8 cellular contexts compared by ENCODE assay signal in the genomic region with DNA sequence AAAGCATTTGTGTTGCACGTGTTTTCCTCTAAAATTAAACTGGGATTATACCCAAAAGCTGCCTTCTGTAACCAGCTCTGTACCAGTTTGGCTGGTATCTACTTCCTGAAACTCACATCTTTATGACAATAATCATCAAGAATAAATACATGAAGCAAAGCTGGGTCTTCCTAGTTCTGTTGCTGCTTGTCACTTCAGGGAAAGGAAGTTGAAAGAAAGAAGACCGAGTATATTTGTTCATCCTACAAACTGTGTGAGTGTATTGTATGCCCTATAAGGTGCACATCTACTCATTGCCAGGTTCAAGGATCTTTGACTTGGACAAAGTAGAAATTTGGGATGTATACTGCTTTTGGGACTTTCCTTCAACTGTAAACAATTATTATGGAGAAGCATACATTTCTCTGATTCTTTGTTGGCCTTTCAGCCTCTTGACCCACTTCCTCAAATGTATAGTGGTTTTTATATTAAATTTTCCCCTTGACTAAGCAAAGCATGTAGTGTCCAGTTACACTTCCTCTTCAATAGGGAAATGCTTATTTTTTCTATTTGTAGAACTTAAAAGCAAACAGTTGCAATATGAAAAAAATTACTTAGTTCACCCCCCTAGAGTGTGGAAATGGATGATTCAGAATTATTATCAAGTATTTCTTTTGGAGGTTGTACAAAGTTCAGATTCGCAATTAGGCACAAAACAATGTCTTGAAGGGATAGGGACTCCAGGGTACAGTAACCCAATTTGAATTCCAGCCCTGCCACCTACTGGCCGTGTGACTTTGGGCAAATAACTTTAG. TPM values are rescaled to one million over a fixed set of nuclear protein-coding genes. Genes with fewer than 3 reads are reported as not detected.
DNase-seq lines count a peak whose midpoint lies in the region; ATAC-seq and TF ChIP-seq lines count a peak whose summit lies in the region.

No MANE protein-coding gene starts in this region.

- CTCF ChIA-PET in Calu3 (lab: Charles Lee) (interaction anchor here (0.7 to 1.3 kb wide), 4 partner anchors 9 to 71 kb away, joined by 3 to 5 read pairs (median 3); no protein-coding TSS in a partner anchor), HEK293T (lab: Yijun Ruan, JAX) (interaction anchor here (1.1 kb wide), 1 partner anchor 13 kb away, joined by 3 read pairs; no protein-coding TSS in a partner anchor)

- peaks cover 2% of the 10 kb centered on the region for H3K9me3 Mint-ChIP-seq in Calu3 (ENCODE audit: low read depth, unreplicated experiment)
- H3K9me3 Mint-ChIP-seq in activated T-helper 1 cell treated with anti-CD3 and anti-CD28 coated beads, Interleukin-12 subunit alpha, Interleukin-12 subunit beta, Interleukin-2, Interleukin-4 antibody, amounts not matched to agents 30 ng/mL and 10 ng/mL and 1 ng/mL, durations not matched to agents 14 hours and 24 hours and 36 hours, result peaks cover 6% of the 10 kb centered on the region

- peaks cover 15% of the 10 kb centered on the region for H3K4me1 Mint-ChIP-seq in Calu3 (ENCODE audit: low read depth, unreplicated experiment)
- peaks cover 5% of the 10 kb centered on the region for H3K4me1 Mint-ChIP-seq in activated T-helper 1 cell treated with anti-CD3 and anti-CD28 coated beads, Interleukin-12 subunit alpha, Interleukin-12 subunit beta, Interleukin-2, Interleukin-4 antibody, amounts not matched to agents 30 ng/mL and 10 ng/mL and 1 ng/mL, durations not matched to agents 14 hours and 24 hours and 36 hours (ENCODE audit: low read depth)

- POLR2A ChIA-PET in HEK293T (lab: Yijun Ruan, JAX), result no interaction called here

- H3K27ac Mint-ChIP-seq in Calu3 (ENCODE audit: unreplicated experiment), result peak overlapping the region; percentile 23
- no peak overlapping the region for H3K27ac Mint-ChIP-seq in activated T-helper 1 cell treated with anti-CD3 and anti-CD28 coated beads, Interleukin-12 subunit alpha, Interleukin-12 subunit beta, Interleukin-2, Interleukin-4 antibody, amounts not matched to agents 30 ng/mL and 10 ng/mL and 1 ng/mL, durations not matched to agents 14 hours and 24 hours and 36 hours

- intact Hi-C loops in Calu3 (cut with micrococcal nuclease; ENCODE audit: unreplicated experiment), result loop anchor here (2.0 kb wide), 1 partner anchor 175 kb away; no protein-coding TSS in a partner anchor
- intact Hi-C loops in activated T-helper 1 cell treated with anti-CD3 and anti-CD28 coated beads, Interleukin-12 subunit alpha, Interleukin-12 subunit beta, Interleukin-2, Interleukin-4 antibody, amounts not matched to agents 30 ng/mL and 10 ng/mL and 1 ng/mL, durations not matched to agents 14 hours and 24 hours and 36 hours (cut with micrococcal nuclease), result loop anchor here (1.0 kb wide), 2 partner anchors 71 to 174 kb away; no protein-coding TSS in a partner anchor

- H3K27me3 Mint-ChIP-seq in Calu3 (ENCODE audit: unreplicated experiment), result no peaks in the 10 kb centered on the region
- peaks cover 35% of the 10 kb centered on the region for H3K27me3 Mint-ChIP-seq in activated T-helper 1 cell treated with anti-CD3 and anti-CD28 coated beads, Interleukin-12 subunit alpha, Interleukin-12 subunit beta, Interleukin-2, Interleukin-4 antibody, amounts not matched to agents 30 ng/mL and 10 ng/mL and 1 ng/mL, durations not matched to agents 14 hours and 24 hours and 36 hours (ENCODE audit: insufficient read depth)

- DNase-seq in Calu3 (peak; percentile 63), HEK293T (ENCODE audit: extremely low spot score) (peak; percentile 42), NOMO-1 treated with DMSO at 0.1 percent for 48 hours (lab: John Stamatoyannopoulos, UW; ENCODE audit: unreplicated experiment) (peak; percentile 90), foreskin fibroblast (peak; percentile 65 to 80), renal cortical epithelial cell (ENCODE audit: low read depth) (peak; percentile 52), 8988T (no peak)
- DNase-seq in activated T-helper 1 cell treated with anti-CD3 and anti-CD28 coated beads, Interleukin-12 subunit alpha, Interleukin-12 subunit beta, Interleukin-2, Interleukin-4 antibody, amounts not matched to agents 30 ng/mL and 10 ng/mL and 1 ng/mL, durations not matched to agents 14 hours and 24 hours and 36 hours (ENCODE audit: low spot score), result peak; percentile 22

- no peak overlapping the region for H3K4me3 Mint-ChIP-seq in Calu3 (ENCODE audit: low read depth, unreplicated experiment)
- H3K4me3 Mint-ChIP-seq in activated T-helper 1 cell treated with anti-CD3 and anti-CD28 coated beads, Interleukin-12 subunit alpha, Interleukin-12 subunit beta, Interleukin-2, Interleukin-4 antibody, amounts not matched to agents 30 ng/mL and 10 ng/mL and 1 ng/mL, durations not matched to agents 14 hours and 24 hours and 36 hours, result no peak overlapping the region

- no peak for TF ChIP-seq CTCF in Calu3 (IDR thresholded peaks at IDR 0.05; ENCODE audit: unreplicated experiment)
- TF ChIP-seq CTCF in foreskin fibroblast (IDR thresholded peaks at IDR 0.05; ENCODE audit: low read depth, low read length), result peak; percentile 66

- H3K36me3 Mint-ChIP-seq in Calu3 (ENCODE audit: insufficient read depth, unreplicated experiment), result peaks cover 5% of the 10 kb centered on the region
- no peaks in the 10 kb centered on the region for H3K36me3 Mint-ChIP-seq in activated T-helper 1 cell treated with anti-CD3 and anti-CD28 coated beads, Interleukin-12 subunit alpha, Interleukin-12 subunit beta, Interleukin-2, Interleukin-4 antibody, amounts not matched to agents 30 ng/mL and 10 ng/mL and 1 ng/mL, durations not matched to agents 14 hours and 24 hours and 36 hours (ENCODE audit: low read depth)

- H3K4me3 ChIP-seq in foreskin fibroblast (ENCODE audit: low read depth in 1 of 2, low read length in 2 of 2), result no peak overlapping the region

- ATAC-seq in GM18870 (IDR thresholded peaks at IDR 0.05; ENCODE audit: unreplicated experiment), result no peak

- no TSS peak for BruUV-seq in Calu3 (replicated peaks; lab: Mats Ljungman, UMichigan)

TF ChIP-seq in HEK293T, 16 proteins besides CTCF, POLR2A, EP300 and RAD21:
- TF ChIP-seq CTBP1 (IDR thresholded peaks at IDR 0.05; ENCODE audit: borderline replicate concordance), result no peak
- no peak for TF ChIP-seq HDGF (IDR thresholded peaks at IDR 0.05; ENCODE audit: borderline replicate concordance)
- TF ChIP-seq FOXM1 (IDR thresholded peaks at IDR 0.05; ENCODE audit: borderline replicate concordance), result no peak
- TF ChIP-seq SP1 (IDR thresholded peaks at IDR 0.05), result no peak
- no peak for TF ChIP-seq TARDBP (IDR thresholded peaks at IDR 0.05)
- TF ChIP-seq FOXK2 (IDR thresholded peaks at IDR 0.05), result no peak
- TF ChIP-seq NFRKB (IDR thresholded peaks at IDR 0.05), result no peak
- no peak for TF ChIP-seq BHLHE40 (IDR thresholded peaks at IDR 0.05; ENCODE audit: borderline replicate concordance)
- no peak for TF ChIP-seq ARNT (IDR thresholded peaks at IDR 0.05)
- no peak for TF ChIP-seq LEF1 (IDR thresholded peaks at IDR 0.05; ENCODE audit: borderline replicate concordance)
- TF ChIP-seq ZNF384 (IDR thresholded peaks at IDR 0.05), result no peak
- TF ChIP-seq SUZ12 (IDR thresholded peaks at IDR 0.05), result no peak
- TF ChIP-seq L3MBTL2 (conservative IDR thresholded peaks at IDR 0.05), result no peak
- TF ChIP-seq FOXA1 (IDR thresholded peaks at IDR 0.05), result no peak
TF ChIP-seq in HEK293T: peak in this region for 0.

RNA-seq across cellular contexts. Expression of a gene that starts 28.9 kb away (rescaled TPM):
- total RNA-seq in Calu3 (2022) (58.1 and 59.8 TPM in 2 replicates), renal cortical epithelial cell (57.3 and 105 TPM in 2 replicates)
- 3.4 and 3.7 TPM in 2 replicates for total RNA-seq in activated T-helper 1 cell treated with anti-CD3 and anti-CD28 coated beads, Interleukin-12 subunit alpha, Interleukin-12 subunit beta, Interleukin-2, Interleukin-4 antibody, amounts not matched to agents 30 ng/mL and 10 ng/mL and 1 ng/mL, durations not matched to agents 14 hours and 24 hours and 36 hours

RNA-seq across cellular contexts. Expression of a gene that starts 49.5 kb away (rescaled TPM):
- total RNA-seq in Calu3 (2022) (32.1 and 35.2 TPM in 2 replicates), renal cortical epithelial cell (19.6 and 58.3 TPM in 2 replicates)
- total RNA-seq in activated T-helper 1 cell treated with anti-CD3 and anti-CD28 coated beads, Interleukin-12 subunit alpha, Interleukin-12 subunit beta, Interleukin-2, Interleukin-4 antibody, amounts not matched to agents 30 ng/mL and 10 ng/mL and 1 ng/mL, durations not matched to agents 14 hours and 24 hours and 36 hours, result 20.4 and 20.7 TPM in 2 replicates

Comparison
In these comparisons a context has a peak if more than half of its experiments do, and no peak if none do; other contexts are left out.
1. RNA of a gene that starts 28.9 kb away (total RNA-seq): 58.1 to 59.8 TPM in Calu3 and 57.3 to 105 TPM in renal cortical epithelial cell; 3.4 to 3.7 TPM in activated T-helper 1 cell treated with anti-CD3 and anti-CD28 coated beads, Interleukin-12 subunit alpha, Interleukin-12 subunit beta, Interleukin-2, Interleukin-4 antibody, amounts not matched to agents 30 ng/mL and 10 ng/mL and 1 ng/mL, durations not matched to agents 14 hours and 24 hours and 36 hours; every median in the first group is over 10 times any median in the second.